Comparison of ENCODE assay signal across 11 cellular contexts in genomic region chr12:5511644-5512584, GRCh38.
DNase-seq lines count a peak whose midpoint lies in the region; ATAC-seq and TF ChIP-seq lines count a peak whose summit lies in the region.
"Had no signal": no experiment of that assay in that cellular context is flagged by ENCODE, and none has a peak within 500 bp of the region (broad histone marks: within the 10 kb centered on the region; RNA-seq: fewer than 3 reads in every experiment).

No MANE protein-coding gene starts in this region.

- H3K27me3 ChIP-seq in AG04450 (ENCODE audit: control insufficient read depth, insufficient read depth, low read length) (no peaks in the 10 kb centered on the region), H7 (ENCODE audit: control insufficient read depth, insufficient read depth, low read length) (no peaks in the 10 kb centered on the region), brain microvascular endothelial cell (replicated peaks) (no peaks in the 10 kb centered on the region)
- H3K27me3 ChIP-seq: SJSA1, upper lobe of left lung had no signal

- no peak overlapping the region for H3K4me3 Mint-ChIP-seq in T-helper 17 cell

- H3K9me3 ChIP-seq in AG04450 (ENCODE audit: control insufficient read depth, insufficient read depth, low read length) (no peaks in the 10 kb centered on the region), T-helper 17 cell (ENCODE audit: control insufficient read depth, low read length, poor library complexity, severe bottlenecking) (no peaks in the 10 kb centered on the region)
- H3K9me3 ChIP-seq: SJSA1, upper lobe of left lung had no signal

- POLR2A ChIA-PET in AG04450 (lab: Yijun Ruan, JAX): interaction anchor here (1.3 kb wide), 1 partner anchor 79 kb away, joined by 5 read pairs; the partner anchor contains the start of gene NTF3

- H3K27ac ChIP-seq in AG04450 (ENCODE audit: low read depth, low read length) (no peak overlapping the region), brain microvascular endothelial cell (no peak overlapping the region)
- H3K27ac ChIP-seq: SJSA1, upper lobe of left lung had no signal

- peaks cover 28% of the 10 kb centered on the region for H3K27me3 Mint-ChIP-seq in T-helper 17 cell

- no peak overlapping the region for H3K27ac Mint-ChIP-seq in T-helper 17 cell

- CTCF ChIA-PET in AG04450 (lab: Charles Lee): interaction anchor here (0.6 to 8.5 kb wide), 27 partner anchors 10 to 428 kb away, joined by 3 to 133 read pairs (median 4); partner anchors contain the start of gene NTF3

- H3K36me3 Mint-ChIP-seq in T-helper 17 cell (ENCODE audit: low read depth): no peaks in the 10 kb centered on the region

- no peaks in the 10 kb centered on the region for H3K4me1 Mint-ChIP-seq in T-helper 17 cell

- ATAC-seq in left lobe of liver (peak; percentile 85), T-helper 17 cell (no peak)

- 0 out of 2 replicates have a peak overlapping the region, but pooled peaks have one; percentile 10 for H3K4me3 ChIP-seq in AG04450 (ENCODE audit: low read depth, low read length)
- H3K4me3 ChIP-seq in H7 (ENCODE audit: insufficient read depth, low read depth, low read length): no peak overlapping the region
- H3K4me3 ChIP-seq in brain microvascular endothelial cell (ENCODE audit: low read depth, low read length): no peak overlapping the region
- H3K4me3 ChIP-seq: SJSA1, upper lobe of left lung had no signal

- in situ Hi-C loops in brain microvascular endothelial cell (cut with HindIII; ENCODE audit: low pct_ligation_motif_present, low sequenced_read_pairs): no loop called here

- TF ChIP-seq CTCF in AG04450 (IDR thresholded peaks at IDR 0.05; ENCODE audit: low read depth, low read length): peak; percentile 78
- peak; percentile 67 for TF ChIP-seq CTCF in brain microvascular endothelial cell (IDR thresholded peaks at IDR 0.05; ENCODE audit: low read depth, low read length, missing control alignments)

- H3K36me3 ChIP-seq in H7 (replicated peaks; ENCODE audit: control insufficient read depth, insufficient read depth, low read length): no peaks in the 10 kb centered on the region
- no peaks in the 10 kb centered on the region for H3K36me3 ChIP-seq in brain microvascular endothelial cell (replicated peaks)
- H3K36me3 ChIP-seq: SJSA1, upper lobe of left lung had no signal

- DNase-seq in AG04450 (ENCODE audit: low read depth, low spot score) (peak; percentile 23), H7 (peak; percentile 85), brain microvascular endothelial cell (no peak), left lobe of liver (ENCODE audit: low spot score) (peak; percentile 62), T-helper 17 cell (no peak), mucosa of gallbladder (ENCODE audit: low spot score) (no peak)
- no peak for DNase-seq in effector CD4-positive, alpha-beta T cell
- DNase-seq in activated CD4-positive, alpha-beta T cell treated with anti-CD3 and anti-CD28 coated beads for 4 hours: no peak
- DNase-seq: occipital lobe had no signal

Comparison
In these comparisons a context has a peak if more than half of its experiments do, and no peak if none do; other contexts are left out.
1. DNase-seq: peak in AG04450 (single experiment), H7 (single experiment) and left lobe of liver (single experiment); none in brain microvascular endothelial cell (single experiment), effector CD4-positive, alpha-beta T cell (single experiment), T-helper 17 cell (0 of 3), activated CD4-positive, alpha-beta T cell treated with anti-CD3 and anti-CD28 coated beads for 4 hours (0 of 2) and mucosa of gallbladder (single experiment).